ENCODE assay signal across 18 cellular contexts in the genomic region with DNA sequence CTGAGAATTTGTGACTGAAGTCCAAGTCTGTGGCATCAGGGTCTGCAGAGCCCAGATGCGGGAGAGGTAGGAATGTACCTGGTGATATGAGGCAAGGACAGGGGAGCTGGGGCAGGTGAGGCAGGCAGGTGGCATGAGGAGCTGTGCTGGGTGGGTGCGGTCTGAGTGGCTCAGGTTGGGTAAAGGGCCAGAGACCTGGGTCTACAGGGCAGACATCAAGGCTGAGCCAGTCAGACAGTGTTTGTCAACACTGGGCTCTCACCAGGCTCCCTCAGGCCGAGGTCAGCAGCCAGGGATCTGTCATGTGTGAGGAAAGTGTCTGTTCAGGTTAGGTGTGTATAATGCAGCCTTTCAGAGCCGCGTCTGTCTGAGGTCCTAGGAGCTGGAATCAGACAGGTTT. TPM values are rescaled to one million over a fixed set of nuclear protein-coding genes. Genes with fewer than 3 reads are reported as not detected.
DNase-seq lines count a peak whose midpoint lies in the region; ATAC-seq and TF ChIP-seq lines count a peak whose summit lies in the region.
"Had no signal": no experiment of that assay in that cellular context is flagged by ENCODE, and none has a peak within 500 bp of the region (broad histone marks: within the 10 kb centered on the region; RNA-seq: fewer than 3 reads in every experiment).

No MANE protein-coding gene starts in this region.

- H3K4me1 Mint-ChIP-seq in activated CD4-positive, alpha-beta T cell treated with anti-CD3 and anti-CD28 coated beads for 36 hours, result no peaks in the 10 kb centered on the region
- H3K4me1 Mint-ChIP-seq in T-helper 17 cell, result peaks cover 19% of the 10 kb centered on the region
- peaks cover 30% of the 10 kb centered on the region for H3K4me1 Mint-ChIP-seq in central memory CD8-positive, alpha-beta T cell

- TF ChIP-seq POLR2A in esophagus squamous epithelium (IDR thresholded peaks at IDR 0.05), result no peak

- peaks cover 92% of the 10 kb centered on the region for H3K36me3 ChIP-seq in osteoblast (ENCODE audit: insufficient read depth, low read length)
- peaks cover 45 to 100% (median 56%) of the 10 kb centered on the region in 3 donors for H3K36me3 ChIP-seq in esophagus squamous epithelium
- H3K36me3 ChIP-seq in tibial artery, result peaks cover 56 to 97% (median 84%) of the 10 kb centered on the region in 3 donors

- no peaks in the 10 kb centered on the region for H3K4me1 ChIP-seq in osteoblast (ENCODE audit: insufficient read depth, low read length)
- H3K4me1 ChIP-seq in esophagus squamous epithelium, result no peaks in the 10 kb centered on the region
- no peaks in the 10 kb centered on the region for H3K4me1 ChIP-seq in tibial artery
- H3K4me1 ChIP-seq: HAP-1 had no signal

- H3K9me3 ChIP-seq in T-helper 17 cell (ENCODE audit: control insufficient read depth, low read length, poor library complexity, severe bottlenecking) (no peaks in the 10 kb centered on the region), osteoblast (ENCODE audit: low read depth, low read length) (no peaks in the 10 kb centered on the region), esophagus squamous epithelium (no peaks in the 10 kb centered on the region), tibial artery (no peaks in the 10 kb centered on the region)
- H3K9me3 ChIP-seq: HAP-1 had no signal

- no peak overlapping the region for H3K4me3 ChIP-seq in osteoblast (ENCODE audit: insufficient read depth, low read length)
- H3K4me3 ChIP-seq in esophagus squamous epithelium, result no peak overlapping the region
- H3K4me3 ChIP-seq in tibial artery, result no peak overlapping the region
- H3K4me3 ChIP-seq: HAP-1 had no signal

- H3K27ac ChIP-seq in osteoblast (ENCODE audit: low read depth, low read length), result no peak overlapping the region
- H3K27ac ChIP-seq in esophagus squamous epithelium, result no peak overlapping the region
- no peak overlapping the region for H3K27ac ChIP-seq in tibial artery

- H3K27ac Mint-ChIP-seq in activated CD4-positive, alpha-beta T cell treated with anti-CD3 and anti-CD28 coated beads for 36 hours, result peak overlapping the region; percentile 15
- H3K27ac Mint-ChIP-seq in T-helper 17 cell, result peak overlapping the region; percentile 34
- peak overlapping the region; percentile 71 for H3K27ac Mint-ChIP-seq in central memory CD8-positive, alpha-beta T cell (ENCODE audit: low read depth)

- TF ChIP-seq CTCF in osteoblast (IDR thresholded peaks at IDR 0.05; ENCODE audit: extremely low read depth, low read depth, low read length) (no peak), esophagus squamous epithelium (IDR thresholded peaks at IDR 0.05) (no peak), tibial artery (IDR thresholded peaks at IDR 0.05) (no peak)

- peaks cover 74% of the 10 kb centered on the region for H3K36me3 Mint-ChIP-seq in activated CD4-positive, alpha-beta T cell treated with anti-CD3 and anti-CD28 coated beads for 36 hours (ENCODE audit: low read depth)
- H3K36me3 Mint-ChIP-seq in T-helper 17 cell (ENCODE audit: low read depth), result peaks cover 7% of the 10 kb centered on the region
- H3K36me3 Mint-ChIP-seq in central memory CD8-positive, alpha-beta T cell (ENCODE audit: insufficient read depth), result peaks cover 26% of the 10 kb centered on the region

- H3K79me2 ChIP-seq in osteoblast (ENCODE audit: insufficient read depth, low read length), result no peaks in the 10 kb centered on the region

- no peak overlapping the region for H3K4me3 Mint-ChIP-seq in activated CD4-positive, alpha-beta T cell treated with anti-CD3 and anti-CD28 coated beads for 36 hours
- no peak overlapping the region for H3K4me3 Mint-ChIP-seq in T-helper 17 cell
- no peak overlapping the region for H3K4me3 Mint-ChIP-seq in central memory CD8-positive, alpha-beta T cell

- intact Hi-C loops in activated CD4-positive, alpha-beta T cell treated with anti-CD3 and anti-CD28 coated beads for 36 hours (cut with DNase I, micrococcal nuclease), result no loop called here
- intact Hi-C loops in esophagus squamous epithelium (cut with DNase I), result no loop called here
- intact Hi-C loops in tibial artery (cut with DNase I; ENCODE audit: low total_unique reads), result no loop called here

- no peak overlapping the region for H3K4me2 ChIP-seq in osteoblast (ENCODE audit: insufficient read depth, low read length)

- POLR2A ChIA-PET in activated CD4-positive, alpha-beta T cell treated with anti-CD3 and anti-CD28 coated beads for 36 hours (lab: Charles Lee), result no interaction called here

- no peak overlapping the region for H2AFZ ChIP-seq in osteoblast (ENCODE audit: low read length)

- peak; percentile 18 for ATAC-seq in activated CD4-positive, alpha-beta T cell treated with anti-CD3 and anti-CD28 coated beads for 36 hours
- no peak for ATAC-seq in T-helper 17 cell
- ATAC-seq in central memory CD8-positive, alpha-beta T cell (replicated peaks; ENCODE audit: extremely low read depth, poor library complexity, severe bottlenecking), result no peak

- 81 to 91% methylated on average over 5 of the region's 5 CpGs for WGBS in esophagus squamous epithelium, 2 donors

- no peaks in the 10 kb centered on the region for H3K27me3 Mint-ChIP-seq in activated CD4-positive, alpha-beta T cell treated with anti-CD3 and anti-CD28 coated beads for 36 hours
- H3K27me3 Mint-ChIP-seq in T-helper 17 cell, result no peaks in the 10 kb centered on the region
- no peaks in the 10 kb centered on the region for H3K27me3 Mint-ChIP-seq in central memory CD8-positive, alpha-beta T cell

- CTCF ChIA-PET in activated CD4-positive, alpha-beta T cell treated with anti-CD3 and anti-CD28 coated beads for 36 hours (lab: Charles Lee), result no interaction called here

- H4K20me1 ChIP-seq in osteoblast (ENCODE audit: insufficient read depth, low read length), result peaks cover 18% of the 10 kb centered on the region

- no peaks in the 10 kb centered on the region for H3K27me3 ChIP-seq in osteoblast (ENCODE audit: insufficient read depth, low read length)
- H3K27me3 ChIP-seq in esophagus squamous epithelium, result no peaks in the 10 kb centered on the region
- H3K27me3 ChIP-seq in tibial artery, result no peaks in the 10 kb centered on the region

- no peaks in the 10 kb centered on the region for H3K9me3 Mint-ChIP-seq in activated CD4-positive, alpha-beta T cell treated with anti-CD3 and anti-CD28 coated beads for 36 hours (ENCODE audit: low read depth)
- no peaks in the 10 kb centered on the region for H3K9me3 Mint-ChIP-seq in central memory CD8-positive, alpha-beta T cell

- no peak for DNase-seq in activated CD4-positive, alpha-beta T cell treated with anti-CD3 and anti-CD28 coated beads for 36 hours
- no peak for DNase-seq in activated CD4-positive, alpha-beta T cell treated with anti-CD3 and anti-CD28 coated beads for 48 hours
- DNase-seq in T-helper 17 cell (no peak), osteoblast (ENCODE audit: insufficient read length, low spot score, missing footprints) (peak; percentile 31), esophagus squamous epithelium (lab: John Stamatoyannopoulos, UW) (no peak), tibial artery (no peak), NCI-H1092 (lab: John Stamatoyannopoulos, UW) (no peak)
- DNase-seq in central memory CD8-positive, alpha-beta T cell (ENCODE audit: low spot score in 2 of 2), result no peak
- DNase-seq: 8988T, C1 segment of cervical spinal cord, MV-4-11, NCI-H1436 treated with DMSO at 0.1 percent for 48 hours, NCI-H2081 treated with DMSO at 0.1 percent for 48 hours, NCI-H226, NCI-H526 treated with DMSO at 0.1 percent for 48 hours, OCI-M1, RPMI8226 had no signal

RNA-seq across cellular contexts. Expression of a gene that starts 18.6 kb away (rescaled TPM):
- 100 to 1,000 TPM; 686 to 839 TPM for total RNA-seq in activated CD4-positive, alpha-beta T cell treated with anti-CD3 and anti-CD28 coated beads for 36 hours
- total RNA-seq in T-helper 17 cell (100 to 1,000 TPM; 109 to 122 TPM), osteoblast (122 and 133 TPM in 2 replicates), esophagus squamous epithelium (100 to 1,000 TPM in 3 of 4 donors, 10 to 100 TPM in 1; 99.9 to 336 (median 265) TPM)

RNA-seq across cellular contexts. Expression of a gene that starts 20.6 kb away (rescaled TPM):
- total RNA-seq in activated CD4-positive, alpha-beta T cell treated with anti-CD3 and anti-CD28 coated beads for 36 hours, result 10 to 100 TPM; 31.0 to 35.2 TPM
- total RNA-seq in T-helper 17 cell, result 1 to 10 TPM; 5.9 to 6.2 TPM
- 9.4 and 10.5 TPM in 2 replicates for total RNA-seq in osteoblast
- total RNA-seq in esophagus squamous epithelium, result 10 to 100 TPM in 1 of 4 donors, 1 to 10 TPM in 3; 7.9 to 15.1 (median 9.1) TPM

RNA-seq across cellular contexts. Expression of a gene that starts 44.6 kb away (rescaled TPM):
- total RNA-seq in activated CD4-positive, alpha-beta T cell treated with anti-CD3 and anti-CD28 coated beads for 36 hours, result 100 to 1,000 TPM; 145 to 225 TPM
- total RNA-seq in T-helper 17 cell (10 to 100 TPM; 55.2 to 62.0 TPM), osteoblast (112 and 121 TPM in 2 replicates), esophagus squamous epithelium (100 to 1,000 TPM in 1 of 4 donors, 10 to 100 TPM in 3; 35.5 to 116 (median 82.1) TPM)

Comparison
In these comparisons a context has a peak if more than half of its experiments do, and no peak if none do; other contexts are left out.
1. H3K27ac Mint-ChIP-seq: peak in every context shown above with its lines; median percentile 71 in central memory CD8-positive, alpha-beta T cell; 34 in T-helper 17 cell; 15 in activated CD4-positive, alpha-beta T cell treated with anti-CD3 and anti-CD28 coated beads for 36 hours.